In genomic region chr7:116574025-116574822, GRCh38 we compare ENCODE assay signal across 12 cellular contexts. TPM values are rescaled to one million over a fixed set of nuclear protein-coding genes. Genes with fewer than 3 reads are reported as not detected.
DNase-seq lines count a peak whose midpoint lies in the region; ATAC-seq, FAIRE-seq and TF ChIP-seq lines count a peak whose summit lies in the region.
"Had no signal": no experiment of that assay in that cellular context is flagged by ENCODE, and none has a peak within 500 bp of the region (broad histone marks: within the 10 kb centered on the region; RNA-seq: fewer than 3 reads in every experiment).

No MANE protein-coding gene starts in this region.

- DNase-seq in A549 (ENCODE audit: low read depth in 1 of 2, low spot score in 1 of 2) (no peak), heart right ventricle (no peak), NCI-H446 treated with DMSO at 0.1 percent for 48 hours (lab: John Stamatoyannopoulos, UW) (no peak), T-helper 1 cell (no peak), vagina (ENCODE audit: extremely low spot score in 2 of 2) (no peak)
- DNase-seq: activated naive CD4-positive, alpha-beta T cell treated with Interleukin-2 at 50 U/mL for 16 hours; hippocampal formation; NCI-H1436 had no signal

- H3K27ac ChIP-seq in A549: peak overlapping the region; percentile 76 to 85; a peak in 5 of 6 replicates
- H3K27ac ChIP-seq in heart right ventricle: peak overlapping the region in 8 of 10 donors; percentile 46 to 74 (median 56)
- H3K27ac ChIP-seq in vagina: no peak overlapping the region
- H3K27ac ChIP-seq: neural progenitor cell had no signal

- H3K9me3 ChIP-seq in A549 (no peaks in the 10 kb centered on the region), heart right ventricle (peaks cover 0 to 5% (median 0%) of the 10 kb centered on the region in 11 donors), vagina (no peaks in the 10 kb centered on the region)

- no peak for TF ChIP-seq EP300 in A549 (IDR thresholded peaks at IDR 0.05)

- CTCF ChIA-PET in A549 (lab: Yijun Ruan, JAX): interaction anchor here (1.2 to 2.5 kb wide), 3 partner anchors 14 to 48 kb away, joined by 3 to 10 read pairs (median 3); no protein-coding TSS in a partner anchor

- 48% methylated on average over 2 of the region's 2 CpGs for WGBS in A549 (ENCODE audit: missing lambda C conversion rate)
- 31 to 40% methylated on average over 2 of the region's 2 CpGs for WGBS in heart right ventricle, 2 donors

- H3K4me3 ChIP-seq in A549 (no peak overlapping the region), heart right ventricle (no peak overlapping the region), vagina (no peak overlapping the region)
- H3K4me3 ChIP-seq: neural progenitor cell had no signal

- H3K4me2 ChIP-seq in A549: peak overlapping the region; percentile 36
- H3K4me2 ChIP-seq: neural progenitor cell had no signal

- no peak for FAIRE-seq in A549 (lab: Jason Lieb, UNC)

- H3K36me3 ChIP-seq in heart right ventricle: no peaks in the 10 kb centered on the region
- no peaks in the 10 kb centered on the region for H3K36me3 ChIP-seq in vagina
- H3K36me3 ChIP-seq: neural progenitor cell had no signal

- POLR2A ChIA-PET in A549 (lab: Yijun Ruan, JAX): no interaction called here

- TF ChIP-seq CTCF in A549 (IDR thresholded peaks at IDR 0.05) (no peak), heart right ventricle (IDR thresholded peaks at IDR 0.05) (no peak), vagina (IDR thresholded peaks at IDR 0.05) (no peak)

- H3K27me3 ChIP-seq in heart right ventricle (no peaks in the 10 kb centered on the region), vagina (no peaks in the 10 kb centered on the region)
- H3K27me3 ChIP-seq: neural progenitor cell had no signal

- TF ChIP-seq RAD21 in A549 (conservative IDR thresholded peaks at IDR 0.05 in 1 of 2, IDR thresholded peaks at IDR 0.05 in 1 of 2): no peak

- H3K4me1 ChIP-seq in A549 (peaks cover 84% of the 10 kb centered on the region), heart right ventricle (peaks cover 0 to 82% (median 48%) of the 10 kb centered on the region in 9 donors), vagina (peaks cover 9% of the 10 kb centered on the region)
- H3K4me1 ChIP-seq: neural progenitor cell had no signal

- intact Hi-C loops in heart right ventricle (cut with DNase I): no loop called here
- intact Hi-C loops in vagina (cut with DNase I): no loop called here

- no peak for TF ChIP-seq POLR2A in A549 (IDR thresholded peaks at IDR 0.05; ENCODE audit: low read length)
- no peak for TF ChIP-seq POLR2A in vagina (IDR thresholded peaks at IDR 0.05)

- ATAC-seq in A549 (no peak), GM21367 (IDR thresholded peaks at IDR 0.05; ENCODE audit: unreplicated experiment) (peak; percentile 52), HG03571 (IDR thresholded peaks at IDR 0.05; ENCODE audit: unreplicated experiment) (peak; percentile 57), heart right ventricle (peak; percentile 54 to 84 (median 76)), HG03045 (IDR thresholded peaks at IDR 0.05; ENCODE audit: unreplicated experiment) (no peak)

TF ChIP-seq in A549, 52 proteins besides CTCF, POLR2A, EP300 and RAD21:
- TF ChIP-seq SMC3 (IDR thresholded peaks at IDR 0.05) (no peak), NR3C1 (IDR thresholded peaks at IDR 0.05) (no peak), TFCP2L1 (CRISPR knock-in tag; IDR thresholded peaks at IDR 0.05) (no peak), HES2 (IDR thresholded peaks at IDR 0.05) (no peak), ESRRA (IDR thresholded peaks at IDR 0.05; ENCODE audit: borderline replicate concordance, low read length) (no peak), HOXA7 (CRISPR knock-in tag; IDR thresholded peaks at IDR 0.05) (no peak), RARB (CRISPR knock-in tag; IDR thresholded peaks at IDR 0.05) (no peak), TP53 (CRISPR knock-in tag; IDR thresholded peaks at IDR 0.05) (no peak), CEBPB (IDR thresholded peaks at IDR 0.05) (no peak), POLR2AphosphoS2 (conservative IDR thresholded peaks at IDR 0.05; ENCODE audit: low read length) (no peak), PHF8 (IDR thresholded peaks at IDR 0.05; ENCODE audit: borderline replicate concordance, low read depth) (no peak), EHMT2 (IDR thresholded peaks at IDR 0.05; ENCODE audit: low read depth) (no peak), ZNF302 (CRISPR knock-in tag; IDR thresholded peaks at IDR 0.05) (no peak), FOSL2 (IDR thresholded peaks at IDR 0.05) (no peak), FOSL2 (CRISPR knock-in tag; IDR thresholded peaks at IDR 0.05) (no peak), E2F6 (IDR thresholded peaks at IDR 0.05; ENCODE audit: borderline replicate concordance, low read depth) (no peak), HEYL (CRISPR knock-in tag; IDR thresholded peaks at IDR 0.05) (no peak)

RNA-seq across cellular contexts. Expression of gene CAV1, which starts 49.4 kb away (rescaled TPM):
- polyA plus RNA-seq in A549 (2011; rRNA removed) (365 and 529 TPM in 2 replicates), A549 (2017; fragmentation: RNase III; extraction: RNeasy Plus Mini Kit Qiagen cat#74134 plus additional on column Dnase treatment) (493 to 547 TPM (median 530 TPM) in 3 replicates), heart right ventricle (100 to 1,000 TPM in 1 of 2 donors, 10 to 100 TPM in 1; 93.0 to 198 TPM)
- 589 and 611 TPM in 2 replicates for polyA plus RNA-seq in A549 (2012; cell fraction: cytosol; rRNA removed)
- polyA plus RNA-seq in A549 (2012; cell fraction: nucleus; rRNA removed): 290 and 502 TPM in 2 replicates
- polyA minus RNA-seq in A549 (2011; rRNA and poly(A)+ RNA removed): 537 and 542 TPM in 2 replicates
- total RNA-seq in heart right ventricle (100 to 1,000 TPM; 195 to 364 (median 287) TPM), vagina (162 TPM)

Comparison
In these comparisons a context has a peak if more than half of its experiments do, and no peak if none do; other contexts are left out.
1. ATAC-seq: peak in GM21367 (single experiment), HG03571 (single experiment) and heart right ventricle (8 of 8); none in A549 (0 of 2) and HG03045 (single experiment).